ENCODE assay signal across 25 cellular contexts in the genomic region with DNA sequence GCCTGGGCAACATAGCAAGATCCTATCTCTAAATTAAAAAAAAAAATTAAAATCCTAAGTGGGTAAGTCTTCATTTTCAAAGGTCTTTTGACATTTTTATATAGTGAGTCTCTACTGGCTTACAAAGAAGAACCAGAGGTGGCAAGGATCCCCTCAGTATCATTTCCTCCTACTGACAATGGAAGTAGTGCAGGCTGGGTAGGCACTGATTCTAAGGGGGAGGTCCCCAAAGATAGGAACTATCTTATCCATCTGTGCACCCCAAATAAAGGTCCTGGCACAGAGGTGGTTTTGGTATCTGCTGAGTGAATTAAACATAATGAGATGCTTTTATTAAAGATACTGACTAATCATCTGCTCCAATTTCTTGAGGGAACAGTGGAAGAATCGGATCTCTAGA. TPM values are rescaled to one million over a fixed set of nuclear protein-coding genes. Genes with fewer than 3 reads are reported as not detected.
DNase-seq lines count a peak whose midpoint lies in the region; ATAC-seq, FAIRE-seq and TF ChIP-seq lines count a peak whose summit lies in the region.
"Had no signal": no experiment of that assay in that cellular context is flagged by ENCODE, and none has a peak within 500 bp of the region (broad histone marks: within the 10 kb centered on the region; RNA-seq: fewer than 3 reads in every experiment).

No MANE protein-coding gene starts in this region.

- H3K27ac Mint-ChIP-seq in naive B cell = peak overlapping the region in 4 of 6 donors; percentile 12 to 74 (median 34)

- H3K27me3 ChIP-seq in ascending aorta = no peaks in the 10 kb centered on the region
- H3K27me3 ChIP-seq in sigmoid colon = no peaks in the 10 kb centered on the region
- H3K27me3 ChIP-seq: BLaER1 had no signal

- no peak for FAIRE-seq in GM12891 (lab: Jason Lieb, UNC)
- FAIRE-seq: GM19239, H1 had no signal

- ATAC-seq in naive B cell (ENCODE audit: low read depth in 2 of 2) (peak; percentile 45 to 51), GM19463 (IDR thresholded peaks at IDR 0.05; ENCODE audit: unreplicated experiment) (no peak)
- ATAC-seq: HCT116 had no signal

- peaks cover 18 to 53% of the 10 kb centered on the region in 2 donors for H3K4me1 ChIP-seq in ascending aorta
- peaks cover 0 to 81% (median 53%) of the 10 kb centered on the region in 4 donors for H3K4me1 ChIP-seq in sigmoid colon

- TF ChIP-seq CTCF in ascending aorta (IDR thresholded peaks at IDR 0.05) = no peak
- TF ChIP-seq CTCF in sigmoid colon (IDR thresholded peaks at IDR 0.05) = no peak

- H3K9me3 ChIP-seq in ascending aorta (no peaks in the 10 kb centered on the region), sigmoid colon (no peaks in the 10 kb centered on the region)
- H3K9me3 ChIP-seq: BLaER1, SK-N-SH had no signal

- H3K36me3 ChIP-seq in ascending aorta (peaks cover 4 to 14% of the 10 kb centered on the region in 2 donors), sigmoid colon (peaks cover 0 to 15% (median 0%) of the 10 kb centered on the region in 4 donors)

- 93 to 96% methylated on average over 1 of the region's 1 CpG for WGBS in sigmoid colon, 2 donors

- H3K4me3 ChIP-seq in ascending aorta (no peak overlapping the region), sigmoid colon (no peak overlapping the region)
- H3K4me3 ChIP-seq: BLaER1 had no signal

- H3K27me3 Mint-ChIP-seq in naive B cell = no peaks in the 10 kb centered on the region
- H3K27me3 Mint-ChIP-seq: CD8-positive, alpha-beta memory T cell had no signal

- peak overlapping the region; percentile 22 to 30 for H3K27ac ChIP-seq in ascending aorta
- no peak overlapping the region for H3K27ac ChIP-seq in sigmoid colon
- H3K27ac ChIP-seq: BLaER1, KMS-11 had no signal

- no peak for TF ChIP-seq EP300 in sigmoid colon (IDR thresholded peaks at IDR 0.05)

- H3K4me3 Mint-ChIP-seq in naive B cell = peak overlapping the region in 2 of 8 donors; percentile 11 to 83

- DNase-seq in GM12891 (ENCODE audit: insufficient read length, low spot score) (no peak), ascending aorta (ENCODE audit: low spot score in 2 of 2) (no peak), naive B cell (peak; percentile 22), activated T-cell treated with anti-CD3 and anti-CD28 coated beads for 4 hours (no peak), sigmoid colon (no peak), hippocampal formation (lab: John Stamatoyannopoulos, UW) (no peak)
- DNase-seq: Calu3; CD8-positive, alpha-beta memory T cell; DMS153; IMR-90; NCI-H1048; NCI-H1436; NCI-H1930; NCI-H2227 treated with DMSO at 0.1 percent for 48 hours; NCI-H510A; NCI-H774; NK-92 treated with Interleukin-12 subunit alpha and Interleukin-12 subunit beta, amount 100 ng/mL, for 24 hours; SIG-M5; SK-N-SH had no signal

- no peaks in the 10 kb centered on the region for H3K36me3 Mint-ChIP-seq in naive B cell

- intact Hi-C loops in ascending aorta (cut with DNase I) (no loop called here), sigmoid colon (cut with DNase I) (no loop called here)

- TF ChIP-seq POLR2A in GM12891 (IDR thresholded peaks at IDR 0.05; ENCODE audit: low read depth, low read length) (no peak), sigmoid colon (IDR thresholded peaks at IDR 0.05) (no peak)

- H3K4me1 Mint-ChIP-seq in naive B cell = peaks cover 45 to 56% (median 50%) of the 10 kb centered on the region in 3 donors

- H3K9me3 Mint-ChIP-seq in naive B cell = no peaks in the 10 kb centered on the region
- H3K9me3 Mint-ChIP-seq: CD8-positive, alpha-beta memory T cell had no signal

TF ChIP-seq in GM12891, 5 proteins besides CTCF, POLR2A, EP300 and RAD21:
- TF ChIP-seq SPI1 (IDR thresholded peaks at IDR 0.05; ENCODE audit: low read depth, low read length) (peak; percentile 8; the same call in 1 of the 2 replicates), TAF1 (IDR thresholded peaks at IDR 0.05; ENCODE audit: low read depth, low read length) (no peak), PAX5 (IDR thresholded peaks at IDR 0.05; ENCODE audit: insufficient read depth, low read length, severe bottlenecking) (no peak), POU2F2 (IDR thresholded peaks at IDR 0.05; ENCODE audit: low read depth, low read length) (no peak), POLR2AphosphoS5 (IDR thresholded peaks at IDR 0.05; ENCODE audit: low read depth, low read length) (no peak)
TF ChIP-seq in GM12891: peak in this region for 1.

RNA-seq across cellular contexts. Expression of a gene that starts 4.2 kb away (rescaled TPM):
- 28.6 TPM for polyA plus RNA-seq in GM12891 (2012; ENCODE audit: low read depth, missing spikeins)
- total RNA-seq in ascending aorta (116 TPM), sigmoid colon (10 to 100 TPM; 39.6 to 82.8 (median 43.9) TPM)
- polyA plus RNA-seq in naive B cell (ENCODE audit: low read depth in 6 of 6) (1 to 10 TPM; 2.9 to 6.8 (median 4.6) TPM), sigmoid colon (10 to 100 TPM in 2 of 3 donors, 1 to 10 TPM in 1; 9.0 to 87.4 (median 10.2) TPM)

RNA-seq across cellular contexts. Expression of a gene that starts 33.4 kb away (rescaled TPM):
- polyA plus RNA-seq in GM12891 (2012; ENCODE audit: low read depth, missing spikeins) = 114 TPM
- 117 TPM for total RNA-seq in ascending aorta
- polyA plus RNA-seq in naive B cell (ENCODE audit: low read depth in 6 of 6) = 10 to 100 TPM; 25.8 to 72.8 (median 43.0) TPM
- 10 to 100 TPM; 47.8 to 55.1 (median 51.6) TPM for total RNA-seq in sigmoid colon
- polyA plus RNA-seq in sigmoid colon = 10 to 100 TPM; 69.7 to 78.4 (median 72.6) TPM

RNA-seq across cellular contexts. Expression of a gene that starts 40.5 kb away (rescaled TPM):
- 73.2 TPM for polyA plus RNA-seq in GM12891 (2012; ENCODE audit: low read depth, missing spikeins)
- 0.32 TPM for total RNA-seq in ascending aorta
- polyA plus RNA-seq in naive B cell (ENCODE audit: low read depth in 6 of 6) = 10 to 100 TPM; 12.7 to 47.7 (median 38.1) TPM
- total RNA-seq in sigmoid colon = 1 to 10 TPM; 4.6 to 8.0 (median 6.5) TPM
- polyA plus RNA-seq in sigmoid colon = 10 to 100 TPM in 1 of 3 donors, 1 to 10 TPM in 2; 3.0 to 20.2 (median 7.2) TPM

RNA-seq across cellular contexts. Expression of a gene that starts 41.9 kb away (rescaled TPM):
- 119 TPM for polyA plus RNA-seq in GM12891 (2012; ENCODE audit: low read depth, missing spikeins)
- total RNA-seq in ascending aorta = 113 TPM
- 100 to 1,000 TPM in 3 of 6 donors, 10 to 100 TPM in 3; 86.8 to 108 (median 99.4) TPM for polyA plus RNA-seq in naive B cell (ENCODE audit: low read depth in 6 of 6)
- total RNA-seq in sigmoid colon = 10 to 100 TPM; 48.9 to 64.5 (median 55.6) TPM
- 100 to 1,000 TPM in 1 of 3 donors, 10 to 100 TPM in 2; 37.2 to 221 (median 73.8) TPM for polyA plus RNA-seq in sigmoid colon

RNA-seq across cellular contexts. Expression of a gene that starts 49.8 kb away (rescaled TPM):
- 13.4 TPM for polyA plus RNA-seq in GM12891 (2012; ENCODE audit: low read depth, missing spikeins)
- 25.7 TPM for total RNA-seq in ascending aorta
- 10 to 100 TPM; 22.7 to 29.6 (median 27.5) TPM for polyA plus RNA-seq in naive B cell (ENCODE audit: low read depth in 6 of 6)
- total RNA-seq in sigmoid colon = 10 to 100 TPM; 13.3 to 18.5 (median 15.6) TPM
- polyA plus RNA-seq in sigmoid colon = 10 to 100 TPM in 2 of 3 donors, 1 to 10 TPM in 1; 4.9 to 25.8 (median 13.8) TPM

Comparison
In these comparisons a context has a peak if more than half of its experiments do, and no peak if none do; other contexts are left out.
1. H3K27ac ChIP-seq: peak in ascending aorta (2 of 2); none in sigmoid colon (0 of 4).